Comparison of ENCODE assay signal across 9 cellular contexts in the genomic region with DNA sequence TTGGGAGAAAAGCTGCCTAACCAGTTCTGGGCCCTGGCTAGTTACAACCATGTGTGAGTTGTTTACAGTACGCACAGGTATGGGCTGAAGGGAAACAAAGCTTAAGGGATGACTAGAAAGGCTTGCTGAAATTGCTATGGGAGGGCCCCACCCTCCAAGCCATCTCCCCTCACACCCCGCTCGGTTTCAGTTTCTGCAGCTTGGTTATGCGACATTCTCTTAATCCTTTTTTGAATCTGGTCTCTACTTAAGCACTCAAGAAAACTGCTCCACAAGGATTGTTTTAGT. TPM values are rescaled to one million over a fixed set of nuclear protein-coding genes. Genes with fewer than 3 reads are reported as not detected.
DNase-seq lines count a peak whose midpoint lies in the region; ATAC-seq, FAIRE-seq and TF ChIP-seq lines count a peak whose summit lies in the region.
"Had no signal": no experiment of that assay in that cellular context is flagged by ENCODE, and none has a peak within 500 bp of the region (broad histone marks: within the 10 kb centered on the region; RNA-seq: fewer than 3 reads in every experiment).

No MANE protein-coding gene starts in this region.

- FAIRE-seq in small intestine (lab: Jason Lieb, UNC), result no peak

- H3K27ac ChIP-seq in right atrium auricular region, result peak overlapping the region; percentile 36 to 67
- peak overlapping the region; percentile 60 to 75 for H3K27ac ChIP-seq in small intestine (ENCODE audit: low read depth in 1 of 2, low read length in 1 of 2)

- H3K4me3 ChIP-seq in right atrium auricular region (no peak overlapping the region), small intestine (ENCODE audit: low read depth in 1 of 2, low read length in 2 of 2) (no peak overlapping the region)

- H3K27me3 ChIP-seq in right atrium auricular region (no peaks in the 10 kb centered on the region), small intestine (ENCODE audit: control insufficient read depth in 2 of 2, insufficient read depth in 2 of 2, low read length in 2 of 2) (no peaks in the 10 kb centered on the region)

- TF ChIP-seq CTCF in right atrium auricular region (IDR thresholded peaks at IDR 0.05), result no peak

- peaks cover 3% of the 10 kb centered on the region for H3K36me3 ChIP-seq in right atrium auricular region
- H3K36me3 ChIP-seq in small intestine (ENCODE audit: control insufficient read depth in 2 of 2, insufficient read depth in 2 of 2, low read length in 2 of 2), result peaks cover 0 to 2% of the 10 kb centered on the region in 2 donors

- no peak for ATAC-seq in HG03045 (IDR thresholded peaks at IDR 0.05; ENCODE audit: unreplicated experiment)

- H3K4me1 ChIP-seq in right atrium auricular region (peaks cover 0 to 43% of the 10 kb centered on the region in 2 donors), small intestine (ENCODE audit: control insufficient read depth in 2 of 2, insufficient read depth in 1 of 2, low read depth in 1 of 2, low read length in 1 of 2) (peaks cover 2 to 10% of the 10 kb centered on the region in 2 donors)

- DNase-seq in HT-29 (ENCODE audit: low spot score) (peak; percentile 95), RPMI8226 (peak; percentile 59), right atrium auricular region (ENCODE audit: low spot score) (no peak), small intestine (peak; percentile 87), NCI-H446 (lab: John Stamatoyannopoulos, UW) (no peak), foreskin melanocyte (no peak), AML-193 (lab: John Stamatoyannopoulos, UW) (no peak)

- 12 to 41% (median 30%) methylated on average over 4 of the region's 4 CpGs for WGBS in small intestine, 3 donors

- H3K9me3 ChIP-seq in right atrium auricular region (no peaks in the 10 kb centered on the region), small intestine (ENCODE audit: control insufficient read depth, low read depth) (no peaks in the 10 kb centered on the region)

RNA-seq across cellular contexts. Expression of a gene that starts 43.1 kb away (rescaled TPM):
- total RNA-seq in HT-29 (2014; rRNA removed; shearing (Covaris generic)), result 5.1 and 11.1 TPM in 2 replicates
- 10 to 100 TPM; 33.3 to 37.4 TPM for total RNA-seq in right atrium auricular region
- 10 to 100 TPM; 12.5 to 16.4 (median 12.7) TPM for polyA plus RNA-seq in small intestine
- total RNA-seq: activated CD8-positive, alpha-beta memory T cell treated with anti-CD3 and anti-CD28 coated beads for 36 hours had no signal

Comparison
In these comparisons a context has a peak if more than half of its experiments do, and no peak if none do; other contexts are left out.
1. DNase-seq: peak in HT-29 (single experiment), RPMI8226 (single experiment) and small intestine (single experiment); none in right atrium auricular region (single experiment), NCI-H446 (0 of 2), foreskin melanocyte (single experiment) and AML-193 (0 of 2).